Comparison of ENCODE assay signal across 18 cellular contexts in the genomic region with DNA sequence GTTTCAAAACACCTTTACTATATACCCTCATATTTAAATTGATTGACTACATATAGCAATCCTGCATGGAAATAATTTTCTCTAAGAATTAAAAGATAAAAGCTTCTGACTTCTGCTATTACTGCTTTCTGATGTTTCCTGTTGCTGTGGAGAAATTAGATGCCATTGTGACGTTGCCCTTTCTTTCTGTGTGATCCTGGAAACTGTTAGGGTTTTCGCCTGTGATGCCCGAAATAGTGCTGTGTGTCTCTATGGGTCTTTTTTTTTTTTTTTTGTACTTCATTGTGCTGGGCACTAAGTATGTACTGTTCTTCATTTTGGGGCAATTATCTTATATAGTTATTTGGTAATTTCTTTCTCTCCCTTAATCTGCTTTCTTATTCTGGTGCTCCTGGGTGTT.
DNase-seq lines count a peak whose midpoint lies in the region; ATAC-seq and TF ChIP-seq lines count a peak whose summit lies in the region.
"Had no signal": no experiment of that assay in that cellular context is flagged by ENCODE, and none has a peak within 500 bp of the region (broad histone marks: within the 10 kb centered on the region; RNA-seq: fewer than 3 reads in every experiment).

No MANE protein-coding gene starts in this region.

- CTCF ChIA-PET in PC-9 (lab: Charles Lee), result no interaction called here
- CTCF ChIA-PET in activated CD4-positive, alpha-beta memory T cell treated with anti-CD3 and anti-CD28 coated beads, Interleukin-2, amount 10 ng/mL, durations not matched to agents 7 days and 5 days (lab: Charles Lee), result interaction anchor here (0.7 kb wide), 1 partner anchor 63 kb away, joined by 3 read pairs; no protein-coding TSS in a partner anchor

- POLR2A ChIA-PET in PC-9 (lab: Charles Lee; ENCODE audit: unreplicated experiment), result no interaction called here
- POLR2A ChIA-PET in activated CD4-positive, alpha-beta memory T cell treated with anti-CD3 and anti-CD28 coated beads, Interleukin-2, amount 10 ng/mL, durations not matched to agents 7 days and 5 days (lab: Charles Lee), result no interaction called here

- H3K9me3 Mint-ChIP-seq in activated T-helper 2 cell treated with anti-CD3 and anti-CD28 coated beads, Interferon-gamma antibody, Interleukin-2, Interleukin-4, amounts not matched to agents 10 μg/mL and 5 μg/mL and 100 μg/mL, durations not matched to agents 14 hours and 24 hours and 36 hours, result no peaks in the 10 kb centered on the region
- H3K9me3 Mint-ChIP-seq in mesothelial cell of epicardium, result no peaks in the 10 kb centered on the region
- H3K9me3 Mint-ChIP-seq in activated CD4-positive, alpha-beta memory T cell treated with anti-CD3 and anti-CD28 coated beads, Interleukin-2, amount 10 ng/mL, durations not matched to agents 7 days and 5 days, result no peaks in the 10 kb centered on the region

- H3K4me3 ChIP-seq in BLaER1 treated with 17β-estradiol and CSF1 and Interleukin-3, amounts not matched to agents 10 nM and 100 nM, result no peak overlapping the region
- no peak overlapping the region for H3K4me3 ChIP-seq in PC-9
- H3K4me3 ChIP-seq: MG63 had no signal

- peaks cover 45% of the 10 kb centered on the region for H3K4me1 Mint-ChIP-seq in activated T-helper 2 cell treated with anti-CD3 and anti-CD28 coated beads, Interferon-gamma antibody, Interleukin-2, Interleukin-4, amounts not matched to agents 10 μg/mL and 5 μg/mL and 100 μg/mL, durations not matched to agents 14 hours and 24 hours and 36 hours (ENCODE audit: low read depth)
- peaks cover 59% of the 10 kb centered on the region for H3K4me1 Mint-ChIP-seq in mesothelial cell of epicardium
- H3K4me1 Mint-ChIP-seq in activated CD4-positive, alpha-beta memory T cell treated with anti-CD3 and anti-CD28 coated beads, Interleukin-2, amount 10 ng/mL, durations not matched to agents 7 days and 5 days, result peaks cover 45% of the 10 kb centered on the region

- no peaks in the 10 kb centered on the region for H3K27me3 Mint-ChIP-seq in activated T-helper 2 cell treated with anti-CD3 and anti-CD28 coated beads, Interferon-gamma antibody, Interleukin-2, Interleukin-4, amounts not matched to agents 10 μg/mL and 5 μg/mL and 100 μg/mL, durations not matched to agents 14 hours and 24 hours and 36 hours (ENCODE audit: low read depth)
- H3K27me3 Mint-ChIP-seq in mesothelial cell of epicardium (ENCODE audit: low read depth), result no peaks in the 10 kb centered on the region
- H3K27me3 Mint-ChIP-seq in activated CD4-positive, alpha-beta memory T cell treated with anti-CD3 and anti-CD28 coated beads, Interleukin-2, amount 10 ng/mL, durations not matched to agents 7 days and 5 days, result no peaks in the 10 kb centered on the region

- H3F3A ChIP-seq in PC-9 (ENCODE audit: insufficient read depth, low read depth), result peaks cover 22% of the 10 kb centered on the region; the same call in 1 of the 2 replicates

- H3K9ac ChIP-seq in BLaER1 treated with 17β-estradiol and CSF1 and Interleukin-3, amounts not matched to agents 10 nM and 100 nM, result no peak overlapping the region; a peak in 1 of 22 replicates
- H3K9ac ChIP-seq: SK-N-SH had no signal

- no peak overlapping the region for H2AFZ ChIP-seq in PC-9

- H3K27ac ChIP-seq in BLaER1 treated with 17β-estradiol and CSF1 and Interleukin-3, amounts not matched to agents 10 nM and 100 nM, result peak overlapping the region in 1 of 11 experiments; percentile 26; a peak in 1 of 22 replicates
- H3K27ac ChIP-seq in PC-9, result peak overlapping the region; percentile 77

- H3K4me1 ChIP-seq in BLaER1 treated with 17β-estradiol and CSF1 and Interleukin-3, amounts not matched to agents 10 nM and 100 nM, result peaks cover 51 to 72% (median 64%) of the 10 kb centered on the region in 10 experiments
- peaks cover 64% of the 10 kb centered on the region for H3K4me1 ChIP-seq in PC-9 (replicated peaks; ENCODE audit: insufficient read depth)

- TF ChIP-seq CTCF in PC-9 (conservative IDR thresholded peaks at IDR 0.05) (no peak), mesothelial cell of epicardium (IDR thresholded peaks at IDR 0.05; ENCODE audit: unreplicated experiment) (no peak), GM20000 (IDR thresholded peaks at IDR 0.05; ENCODE audit: extremely low read depth, missing control alignments) (no peak)

- intact Hi-C loops in PC-9 (cut with micrococcal nuclease; ENCODE audit: unreplicated experiment), result loop anchor here (5.0 kb wide), 1 partner anchor 35 kb away; no protein-coding TSS in a partner anchor
- intact Hi-C loops in activated T-helper 2 cell treated with anti-CD3 and anti-CD28 coated beads, Interferon-gamma antibody, Interleukin-2, Interleukin-4, amounts not matched to agents 10 μg/mL and 5 μg/mL and 100 μg/mL, durations not matched to agents 14 hours and 24 hours and 36 hours (cut with micrococcal nuclease), result no loop called here

- H3K9me2 ChIP-seq in PC-9 (ENCODE audit: insufficient read depth), result no peaks in the 10 kb centered on the region
- H3K9me2 ChIP-seq: SK-N-SH had no signal

- ATAC-seq in HG02970 (IDR thresholded peaks at IDR 0.05; ENCODE audit: low FRiP score, unreplicated experiment), result no peak

- no peaks in the 10 kb centered on the region for H3K36me3 Mint-ChIP-seq in activated T-helper 2 cell treated with anti-CD3 and anti-CD28 coated beads, Interferon-gamma antibody, Interleukin-2, Interleukin-4, amounts not matched to agents 10 μg/mL and 5 μg/mL and 100 μg/mL, durations not matched to agents 14 hours and 24 hours and 36 hours (ENCODE audit: low read depth)
- no peaks in the 10 kb centered on the region for H3K36me3 Mint-ChIP-seq in mesothelial cell of epicardium
- H3K36me3 Mint-ChIP-seq in activated CD4-positive, alpha-beta memory T cell treated with anti-CD3 and anti-CD28 coated beads, Interleukin-2, amount 10 ng/mL, durations not matched to agents 7 days and 5 days (ENCODE audit: low read depth), result peaks cover under 1% of the 10 kb centered on the region

- no peaks in the 10 kb centered on the region for H3K36me3 ChIP-seq in BLaER1 treated with 17β-estradiol and CSF1 and Interleukin-3, amounts not matched to agents 10 nM and 100 nM
- no peaks in the 10 kb centered on the region for H3K36me3 ChIP-seq in PC-9 (ENCODE audit: low read depth)
- H3K36me3 ChIP-seq: MG63 had no signal

- peaks cover 91% of the 10 kb centered on the region for H3K79me2 ChIP-seq in PC-9 (ENCODE audit: low read depth)

- H3K27me3 ChIP-seq in BLaER1 treated with 17β-estradiol and CSF1 and Interleukin-3, amounts not matched to agents 10 nM and 100 nM, result no peaks in the 10 kb centered on the region
- H3K27me3 ChIP-seq in PC-9 (ENCODE audit: insufficient read depth, low read depth), result no peaks in the 10 kb centered on the region
- H3K27me3 ChIP-seq: MG63 had no signal

- H4K20me1 ChIP-seq in BLaER1 treated with 17β-estradiol and CSF1 and Interleukin-3, amounts not matched to agents 10 nM and 100 nM, result peaks cover 63 to 100% (median 97%) of the 10 kb centered on the region in 11 experiments; a peak in 21 of 22 replicates
- no peaks in the 10 kb centered on the region for H4K20me1 ChIP-seq in PC-9 (ENCODE audit: insufficient read depth)

- DNase-seq in PC-9 (no peak), mesothelial cell of epicardium (ENCODE audit: low spot score in 2 of 2, unreplicated experiment in 2 of 2) (no peak), SHP77 (lab: John Stamatoyannopoulos, UW) (no peak), GM20000 (ENCODE audit: low spot score) (no peak)
- DNase-seq in activated T-helper 2 cell treated with anti-CD3 and anti-CD28 coated beads, Interferon-gamma antibody, Interleukin-2, Interleukin-4, amounts not matched to agents 10 μg/mL and 5 μg/mL and 100 μg/mL, durations not matched to agents 14 hours and 24 hours and 36 hours (ENCODE audit: low spot score), result no peak
- no peak for DNase-seq in activated CD4-positive, alpha-beta memory T cell treated with anti-CD3 and anti-CD28 coated beads, Interleukin-2, amount 10 ng/mL, durations not matched to agents 7 days and 5 days
- DNase-seq: C1 segment of cervical spinal cord, DMS79 treated with DMSO at 0.1 percent for 48 hours, H7, MG63, NCI-H1048, NCI-H146, NCI-H2081, NCI-H446 treated with DMSO at 0.1 percent for 48 hours, Right ventricle myocardium superior, SK-N-SH had no signal

- no peak overlapping the region for H3K4me3 Mint-ChIP-seq in activated T-helper 2 cell treated with anti-CD3 and anti-CD28 coated beads, Interferon-gamma antibody, Interleukin-2, Interleukin-4, amounts not matched to agents 10 μg/mL and 5 μg/mL and 100 μg/mL, durations not matched to agents 14 hours and 24 hours and 36 hours (ENCODE audit: low read depth)
- H3K4me3 Mint-ChIP-seq in mesothelial cell of epicardium, result no peak overlapping the region
- H3K4me3 Mint-ChIP-seq in activated CD4-positive, alpha-beta memory T cell treated with anti-CD3 and anti-CD28 coated beads, Interleukin-2, amount 10 ng/mL, durations not matched to agents 7 days and 5 days, result no peak overlapping the region

- peak overlapping the region; percentile 13 for H3K27ac Mint-ChIP-seq in activated T-helper 2 cell treated with anti-CD3 and anti-CD28 coated beads, Interferon-gamma antibody, Interleukin-2, Interleukin-4, amounts not matched to agents 10 μg/mL and 5 μg/mL and 100 μg/mL, durations not matched to agents 14 hours and 24 hours and 36 hours
- peak overlapping the region; percentile 27 for H3K27ac Mint-ChIP-seq in mesothelial cell of epicardium
- H3K27ac Mint-ChIP-seq in activated CD4-positive, alpha-beta memory T cell treated with anti-CD3 and anti-CD28 coated beads, Interleukin-2, amount 10 ng/mL, durations not matched to agents 7 days and 5 days, result no peak overlapping the region

- BruUV-seq in PC-9 (replicated peaks; lab: Mats Ljungman, UMichigan), result no TSS peak

- H3K4me2 ChIP-seq in BLaER1 treated with 17β-estradiol and CSF1 and Interleukin-3, amounts not matched to agents 10 nM and 100 nM, result peak overlapping the region; percentile 38 to 63 (median 50); a peak in 21 of 22 replicates
- peak overlapping the region; percentile 83; the same call in 1 of the 2 replicates for H3K4me2 ChIP-seq in PC-9
- H3K4me2 ChIP-seq: SK-N-SH had no signal

- H3K9me3 ChIP-seq in BLaER1 treated with 17β-estradiol and CSF1 and Interleukin-3, amounts not matched to agents 10 nM and 100 nM (replicated peaks in 1 of 11), result no peaks in the 10 kb centered on the region
- no peaks in the 10 kb centered on the region for H3K9me3 ChIP-seq in PC-9 (ENCODE audit: insufficient read depth, low read depth)
- H3K9me3 ChIP-seq: MG63, SK-N-SH had no signal
